Comparison of ENCODE assay signal across 25 cellular contexts in genomic region chr11:77883775-77884174, GRCh38.
A peak's percentile ranks its signal among the peaks of the same experiment; 100 is the strongest.
DNase-seq lines count a peak whose midpoint lies in the region; ATAC-seq and TF ChIP-seq lines count a peak whose summit lies in the region.
"Had no signal": no experiment of that assay in that cellular context is flagged by ENCODE, and none has a peak within 500 bp of the region (broad histone marks: within the 10 kb centered on the region; RNA-seq: fewer than 3 reads in every experiment).

No MANE protein-coding gene starts in this region.

- H3K9me3 ChIP-seq in H9 (ENCODE audit: control insufficient read depth, low read depth, low read length) (no peaks in the 10 kb centered on the region), neural progenitor cell (ENCODE audit: low read depth) (no peaks in the 10 kb centered on the region), right lobe of liver (no peaks in the 10 kb centered on the region)
- H3K9me3 ChIP-seq: left ventricle myocardium inferior, SJSA1, transverse colon had no signal

- no peaks in the 10 kb centered on the region for H3K4me1 ChIP-seq in H9 (ENCODE audit: insufficient read depth, low read length)
- H3K4me1 ChIP-seq in neural progenitor cell, result no peaks in the 10 kb centered on the region
- H3K4me1 ChIP-seq in right lobe of liver, result no peaks in the 10 kb centered on the region
- H3K4me1 ChIP-seq: SJSA1, transverse colon had no signal

- TF ChIP-seq POLR2A in GM18505 (IDR thresholded peaks at IDR 0.05; ENCODE audit: borderline replicate concordance, extremely low read depth, insufficient read depth, insufficient read length) (no peak), right lobe of liver (IDR thresholded peaks at IDR 0.05) (no peak)

- peak overlapping the region in 2 of 3 experiments; percentile 35 to 56; a peak in 2 of 7 replicates for H3K27ac Mint-ChIP-seq in H9
- H3K27ac Mint-ChIP-seq in mesothelial cell of epicardium, result peak overlapping the region; percentile 60
- H3K27ac Mint-ChIP-seq in neural progenitor cell, result no peak overlapping the region
- H3K27ac Mint-ChIP-seq: activated CD8-positive, alpha-beta T cell treated with anti-CD3 and anti-CD28 coated beads, Interleukin-2, amount 10 ng/mL, durations not matched to agents 7 days and 5 days; IgD-negative memory B cell; T-helper 1 cell treated with Interleukin-12 subunit alpha and Interleukin-12 subunit beta and Interleukin-4 antibody, amounts not matched to agents 30 μg/mL and 1 μg/mL, for 36 hours had no signal

- TF ChIP-seq CTCF in H9 (conservative IDR thresholded peaks at IDR 0.05) (no peak), mesothelial cell of epicardium (IDR thresholded peaks at IDR 0.05; ENCODE audit: unreplicated experiment) (no peak), neural progenitor cell (IDR thresholded peaks at IDR 0.05) (no peak), right lobe of liver (IDR thresholded peaks at IDR 0.05) (no peak)

- H3K9me3 Mint-ChIP-seq in H9 (no peaks in the 10 kb centered on the region), mesothelial cell of epicardium (no peaks in the 10 kb centered on the region), neural progenitor cell (no peaks in the 10 kb centered on the region)
- H3K9me3 Mint-ChIP-seq: IgD-negative memory B cell; T-helper 1 cell treated with Interleukin-12 subunit alpha and Interleukin-12 subunit beta and Interleukin-4 antibody, amounts not matched to agents 30 μg/mL and 1 μg/mL, for 36 hours had no signal

- H3K4me1 Mint-ChIP-seq in H9 (no peaks in the 10 kb centered on the region), mesothelial cell of epicardium (peaks cover 7% of the 10 kb centered on the region), neural progenitor cell (no peaks in the 10 kb centered on the region)

- no peak overlapping the region for H3K18ac ChIP-seq in H9 (ENCODE audit: insufficient read length, low read depth, low read length)

- no peak overlapping the region for H3K4me2 ChIP-seq in H9 (ENCODE audit: insufficient read depth, insufficient read length, low read length)
- no peak overlapping the region for H3K4me2 ChIP-seq in neural progenitor cell

- H3K27ac ChIP-seq in H9 (ENCODE audit: insufficient read length, low read depth, low read length) (no peak overlapping the region), neural progenitor cell (no peak overlapping the region), right lobe of liver (no peak overlapping the region)
- H3K27ac ChIP-seq: brain microvascular endothelial cell, left ventricle myocardium inferior, SJSA1, transverse colon had no signal

- intact Hi-C loops in right lobe of liver (cut with DNase I), result no loop called here

- H2BK15ac ChIP-seq in H9 (ENCODE audit: low read depth, low read length), result no peak overlapping the region

- no peak overlapping the region for H3K14ac ChIP-seq in H9 (ENCODE audit: insufficient read depth, low read length)

- no peak overlapping the region for H2AFZ ChIP-seq in H9 (ENCODE audit: low read length)
- no peak overlapping the region for H2AFZ ChIP-seq in neural progenitor cell (replicated peaks)

- H4K91ac ChIP-seq in H9 (ENCODE audit: insufficient read length, low read depth, low read length), result no peak overlapping the region

- H3K36me3 ChIP-seq in neural progenitor cell (no peaks in the 10 kb centered on the region), right lobe of liver (peaks cover 0 to 19% (median 7%) of the 10 kb centered on the region in 4 donors)
- H3K36me3 ChIP-seq: SJSA1 had no signal

- ATAC-seq in SK-N-SH treated with all-trans-retinoic acid at 6 μM for 48 hours, result peak; percentile 70
- ATAC-seq in GM18505 (IDR thresholded peaks at IDR 0.05; ENCODE audit: unreplicated experiment), result no peak
- no peak for ATAC-seq in right lobe of liver
- ATAC-seq: activated CD8-positive, alpha-beta T cell treated with anti-CD3 and anti-CD28 coated beads, Interleukin-2, amount 10 ng/mL, durations not matched to agents 7 days and 5 days; GM12878; naive thymus-derived CD4-positive, alpha-beta T cell had no signal

- no peak overlapping the region for H2BK12ac ChIP-seq in H9 (ENCODE audit: insufficient read length, low read depth, low read length)

- H3K27me3 ChIP-seq in H9 (ENCODE audit: insufficient read depth, low read length), result no peaks in the 10 kb centered on the region
- H3K27me3 ChIP-seq in neural progenitor cell, result no peaks in the 10 kb centered on the region
- no peaks in the 10 kb centered on the region for H3K27me3 ChIP-seq in right lobe of liver
- H3K27me3 ChIP-seq: brain microvascular endothelial cell, SJSA1, transverse colon had no signal

- H2BK120ac ChIP-seq in H9 (ENCODE audit: low read depth, low read length, poor library complexity, severe bottlenecking), result no peak overlapping the region

- H4K20me1 ChIP-seq in H9 (ENCODE audit: control insufficient read depth, insufficient read depth, insufficient read length), result no peaks in the 10 kb centered on the region
- H4K20me1 ChIP-seq in neural progenitor cell (ENCODE audit: low read depth), result no peaks in the 10 kb centered on the region

- H3F3A ChIP-seq in neural progenitor cell (ENCODE audit: low read depth), result no peaks in the 10 kb centered on the region

- H3K23ac ChIP-seq in H9 (ENCODE audit: insufficient read length, low read depth, low read length), result no peak overlapping the region

- no peak overlapping the region for H4K8ac ChIP-seq in H9 (replicated peaks; ENCODE audit: insufficient read length, low read depth, low read length)

- H3K27me3 Mint-ChIP-seq in H9 (ENCODE audit: low read depth) (no peaks in the 10 kb centered on the region), mesothelial cell of epicardium (ENCODE audit: low read depth) (no peaks in the 10 kb centered on the region), neural progenitor cell (ENCODE audit: insufficient read depth, low read depth) (peaks cover 8% of the 10 kb centered on the region)
- H3K27me3 Mint-ChIP-seq: IgD-negative memory B cell; naive thymus-derived CD4-positive, alpha-beta T cell had no signal

- no peak overlapping the region for H3K56ac ChIP-seq in H9 (ENCODE audit: insufficient read length, low read depth, low read length)

- H3K4me3 Mint-ChIP-seq in H9, result no peak overlapping the region
- no peak overlapping the region for H3K4me3 Mint-ChIP-seq in mesothelial cell of epicardium
- H3K4me3 Mint-ChIP-seq in neural progenitor cell, result no peak overlapping the region
- H3K4me3 Mint-ChIP-seq: activated CD8-positive, alpha-beta T cell treated with anti-CD3 and anti-CD28 coated beads, Interleukin-2, amount 10 ng/mL, durations not matched to agents 7 days and 5 days; naive thymus-derived CD4-positive, alpha-beta T cell; T-helper 1 cell treated with Interleukin-12 subunit alpha and Interleukin-12 subunit beta and Interleukin-4 antibody, amounts not matched to agents 30 μg/mL and 1 μg/mL, for 36 hours had no signal

- H2BK20ac ChIP-seq in H9 (ENCODE audit: low read depth, low read length, poor library complexity, severe bottlenecking), result no peak overlapping the region

- DNase-seq in AG08396 (ENCODE audit: low spot score), result peak; percentile 14
- no peak for DNase-seq in H9
- DNase-seq in mesothelial cell of epicardium (ENCODE audit: low spot score in 2 of 2, unreplicated experiment in 2 of 2), result no peak
- DNase-seq in neural progenitor cell (ENCODE audit: low spot score), result no peak
- DNase-seq in right lobe of liver, result no peak
- no peak for DNase-seq in activated gamma-delta T cell (lab: John Stamatoyannopoulos, UW)
- DNase-seq: activated CD4-positive, alpha-beta T cell treated with anti-CD3 and anti-CD28 coated beads for 1 hour; activated CD8-positive, alpha-beta T cell treated with anti-CD3 and anti-CD28 coated beads, Interleukin-2, amount 10 ng/mL, durations not matched to agents 7 days and 5 days; activated effector memory CD4-positive, alpha-beta T cell treated with Interleukin-2 at 50 U/mL for 16 hours; C1 segment of cervical spinal cord; left ventricle myocardium inferior; midbrain; naive thymus-derived CD4-positive, alpha-beta T cell; NCI-H1092 treated with DMSO at 0.1 percent for 48 hours; NCI-H187 treated with DMSO at 0.1 percent for 48 hours; NCI-H748 treated with DMSO at 0.1 percent for 48 hours; stimulated activated CD4-positive, alpha-beta T cell treated with anti-CD3 and anti-CD28 coated beads, Interleukin-2, amount 100 ng/mL, for 48 hours; transverse colon had no signal

- no peak overlapping the region for H2AK5ac ChIP-seq in H9 (ENCODE audit: insufficient read length, low read length)

- H3K9ac ChIP-seq in H9 (ENCODE audit: extremely low read depth, insufficient read length, low read length) (no peak overlapping the region), neural progenitor cell (no peak overlapping the region)

- H3T11ph ChIP-seq in H9 (ENCODE audit: low read length), result no peak overlapping the region

- no peaks in the 10 kb centered on the region for H3K79me1 ChIP-seq in H9 (ENCODE audit: insufficient read depth, low read depth, low read length, poor library complexity, severe bottlenecking)

- no peaks in the 10 kb centered on the region for H3K79me2 ChIP-seq in H9 (ENCODE audit: insufficient read depth, low read length)
- H3K79me2 ChIP-seq in neural progenitor cell (ENCODE audit: low read depth), result no peaks in the 10 kb centered on the region

- no peak overlapping the region for H4K5ac ChIP-seq in H9 (ENCODE audit: insufficient read length, low read depth, low read length)

- H2BK5ac ChIP-seq in H9 (ENCODE audit: insufficient read length, low read length), result no peak overlapping the region

- H3K4me3 ChIP-seq in neural progenitor cell (no peak overlapping the region), right lobe of liver (no peak overlapping the region)
- H3K4me3 ChIP-seq: GM12878, left ventricle myocardium inferior, SJSA1, transverse colon had no signal

- H3K23me2 ChIP-seq in H9 (ENCODE audit: insufficient read length, low read depth, low read length, poor library complexity, severe bottlenecking), result no peaks in the 10 kb centered on the region

- H3K36me3 Mint-ChIP-seq in H9 (ENCODE audit: insufficient read depth in 1 of 3, low read depth in 3 of 3), result peaks cover 4 to 58% (median 19%) of the 10 kb centered on the region in 3 experiments; a peak in 5 of 7 replicates
- peaks cover 32% of the 10 kb centered on the region for H3K36me3 Mint-ChIP-seq in mesothelial cell of epicardium
- peaks cover 17% of the 10 kb centered on the region for H3K36me3 Mint-ChIP-seq in neural progenitor cell

- H3K4ac ChIP-seq in H9 (ENCODE audit: low read depth, low read length), result no peak overlapping the region

- no CpG with 5 or more reads among the region's 5 CpGs for WGBS in H9 (ENCODE audit: extremely low coverage, insufficient read length, low lambda C conversion rate)
- 100% methylated on average over 5 of the region's 5 CpGs for WGBS in right lobe of liver (ENCODE audit: insufficient coverage, low coverage, low lambda C conversion rate, missing lambda C conversion rate)

TF ChIP-seq in SK-N-SH treated with all-trans-retinoic acid at 6 μM for 48 hours, 23 proteins besides CTCF, POLR2A, EP300 and RAD21 (continues in another document):
- TF ChIP-seq CSDC2 (CRISPR knock-in tag; IDR thresholded peaks at IDR 0.05) (no peak), SNAI2 (CRISPR knock-in tag; IDR thresholded peaks at IDR 0.05) (no peak), GLIS3 (CRISPR knock-in tag; IDR thresholded peaks at IDR 0.05) (no peak)
